ENCODE assay signal across 13 cellular contexts in genomic region chr1:58457023-58457635, GRCh38.
"Had no signal": no experiment of that assay in that cellular context is flagged by ENCODE, and none has a peak within 500 bp of the region (broad histone marks: within the 10 kb centered on the region; RNA-seq: fewer than 3 reads in every experiment).

No MANE protein-coding gene starts in this region.

- H3K27me3 ChIP-seq: heart left ventricle, left lung, ovary had no signal

- H3K4me3 Mint-ChIP-seq: activated naive CD4-positive, alpha-beta T cell treated with anti-CD3 and anti-CD28 coated beads, Interleukin-2, amount 50 U/mL, for 24 hours; brain; neural crest cell; stimulated activated naive CD8-positive, alpha-beta T cell treated with anti-CD3 and anti-CD28 coated beads, Interleukin-15, amount 100 ng/mL, for 72 hours had no signal

- H3K36me3 Mint-ChIP-seq: activated naive CD4-positive, alpha-beta T cell treated with anti-CD3 and anti-CD28 coated beads, Interleukin-2, amount 50 U/mL, for 24 hours; brain had no signal

- H3K9me3 Mint-ChIP-seq: activated naive CD4-positive, alpha-beta T cell treated with anti-CD3 and anti-CD28 coated beads, Interleukin-2, amount 50 U/mL, for 24 hours; neural crest cell; stimulated activated naive CD8-positive, alpha-beta T cell treated with anti-CD3 and anti-CD28 coated beads, Interleukin-15, amount 100 ng/mL, for 72 hours had no signal

- H3K4me1 Mint-ChIP-seq: activated naive CD4-positive, alpha-beta T cell treated with anti-CD3 and anti-CD28 coated beads, Interleukin-2, amount 50 U/mL, for 24 hours; stimulated activated naive CD8-positive, alpha-beta T cell treated with anti-CD3 and anti-CD28 coated beads, Interleukin-15, amount 100 ng/mL, for 72 hours had no signal

- H3K27me3 Mint-ChIP-seq: activated naive CD4-positive, alpha-beta T cell treated with anti-CD3 and anti-CD28 coated beads, Interleukin-2, amount 50 U/mL, for 24 hours; stimulated activated naive CD8-positive, alpha-beta T cell treated with anti-CD3 and anti-CD28 coated beads, Interleukin-15, amount 100 ng/mL, for 72 hours had no signal

- H3K4me1 ChIP-seq: left lung had no signal

- H3K27ac Mint-ChIP-seq: activated naive CD4-positive, alpha-beta T cell treated with anti-CD3 and anti-CD28 coated beads, Interleukin-2, amount 50 U/mL, for 24 hours; brain; stimulated activated naive CD8-positive, alpha-beta T cell treated with anti-CD3 and anti-CD28 coated beads, Interleukin-15, amount 100 ng/mL, for 72 hours had no signal

- H3K36me3 ChIP-seq: heart left ventricle, left lung, ovary, thoracic aorta had no signal

- ATAC-seq: left lung; stimulated activated naive CD8-positive, alpha-beta T cell treated with anti-CD3 and anti-CD28 coated beads, Interleukin-15, amount 100 ng/mL, for 72 hours had no signal

- H3K27ac ChIP-seq: heart left ventricle, left lung, ovary, thoracic aorta had no signal

- H3K4me3 ChIP-seq: heart left ventricle, left lung, ovary, thoracic aorta had no signal

- DNase-seq: activated CD4-positive, alpha-beta T cell treated with anti-CD3 and anti-CD28 coated beads, Interleukin-2, amount 50 U/mL, for 1 hour; amniotic stem cell; foreskin melanocyte; heart left ventricle; left lung; mesendoderm; ovary; stimulated activated CD4-positive, alpha-beta T cell treated with anti-CD3 and anti-CD28 coated beads, Interleukin-4, amount 100 ng/mL, for 4 hours; stimulated activated naive CD8-positive, alpha-beta T cell treated with anti-CD3 and anti-CD28 coated beads, Interleukin-15, amount 100 ng/mL, for 72 hours had no signal
